ENCODE assay signal across 15 cellular contexts in the genomic region with DNA sequence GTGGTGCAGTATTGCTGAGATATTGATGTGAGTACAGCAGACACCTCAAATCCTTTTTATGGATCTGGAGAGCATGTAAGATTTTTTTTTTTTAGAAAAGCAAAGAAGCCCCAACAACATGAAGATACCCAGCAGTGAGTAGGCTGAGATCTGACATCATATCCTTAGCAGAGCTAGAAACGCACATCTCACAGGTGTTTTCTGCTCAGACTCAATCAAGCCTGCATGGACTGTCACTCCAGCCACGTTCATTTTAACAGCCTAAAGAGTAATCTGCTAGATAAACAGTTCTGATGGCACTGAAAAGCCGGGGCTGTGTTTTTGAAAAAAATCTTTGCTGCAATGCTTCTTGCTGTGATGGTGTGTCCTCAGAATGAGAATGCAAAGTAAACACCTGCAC.
A peak's percentile ranks its signal among the peaks of the same experiment; 100 is the strongest.
DNase-seq lines count a peak whose midpoint lies in the region; ATAC-seq and TF ChIP-seq lines count a peak whose summit lies in the region.
"Had no signal": no experiment of that assay in that cellular context is flagged by ENCODE, and none has a peak within 500 bp of the region (broad histone marks: within the 10 kb centered on the region; RNA-seq: fewer than 3 reads in every experiment).

No MANE protein-coding gene starts in this region.

- peaks cover 13% of the 10 kb centered on the region for H3F3A ChIP-seq in DOHH2 (ENCODE audit: control insufficient read depth, insufficient read depth)

- in situ Hi-C loops in GM13977 (cut with MboI; ENCODE audit: low pct_unique_long_range_greater_than_20kb, low sequenced_read_pairs, unreplicated experiment) = no loop called here

- no peaks in the 10 kb centered on the region for H4K20me1 ChIP-seq in DOHH2 (ENCODE audit: control insufficient read depth, insufficient read depth, low read depth, low read length)

- H3K9me2 ChIP-seq in DOHH2 (replicated peaks; ENCODE audit: control insufficient read depth, low read length) = no peaks in the 10 kb centered on the region

- peaks cover 72% of the 10 kb centered on the region for H3K4me1 ChIP-seq in DOHH2 (ENCODE audit: control insufficient read depth, low read length)

- no peaks in the 10 kb centered on the region for H3K27me3 ChIP-seq in DOHH2 (ENCODE audit: control insufficient read depth, low read length)

- no peaks in the 10 kb centered on the region for H3K79me2 ChIP-seq in DOHH2 (ENCODE audit: control insufficient read depth, low read length)

- H3K4me3 ChIP-seq in DOHH2 (ENCODE audit: low read length) = peak overlapping the region; percentile 58

- no peak for TF ChIP-seq CTCF in DOHH2 (IDR thresholded peaks at IDR 0.05; ENCODE audit: low read depth, low read length, poor library complexity, severe bottlenecking)
- no peak for TF ChIP-seq CTCF in GM13977 (IDR thresholded peaks at IDR 0.05; ENCODE audit: extremely low read depth, insufficient read depth, missing control alignments)

- H3K4me2 ChIP-seq in DOHH2 (ENCODE audit: low read length) = peak overlapping the region; percentile 80

- H3K27ac ChIP-seq in DOHH2 (ENCODE audit: low read depth, low read length) = peak overlapping the region; percentile 95

- peaks cover 13% of the 10 kb centered on the region; the same call in 1 of the 2 replicates for H3K36me3 ChIP-seq in DOHH2 (ENCODE audit: control insufficient read depth, low read length)

- no peaks in the 10 kb centered on the region for H3K9me3 ChIP-seq in DOHH2 (ENCODE audit: control insufficient read depth, insufficient read depth, low read length)

- DNase-seq in NCI-H146 treated with DMSO at 0.1 percent for 48 hours (lab: John Stamatoyannopoulos, UW; ENCODE audit: unreplicated experiment) (peak; percentile 56), germinal center (ENCODE audit: low spot score) (peak; percentile 41), GM13977 (ENCODE audit: low spot score) (no peak)
- no peak for DNase-seq in activated CD4-positive, CD25-positive, alpha-beta regulatory T cell treated with anti-CD3 and anti-CD28 coated beads, Interleukin-2, amount 50 U/mL, for 72 hours
- DNase-seq: CD4-positive, CD25-positive, alpha-beta regulatory T cell; DND-41; Karpas-422; MV-4-11; NCI-H510A treated with DMSO at 0.1 percent for 48 hours; NCI-H774; SHP77; T-helper 2 cell had no signal

- ATAC-seq in GM18868 (IDR thresholded peaks at IDR 0.05; ENCODE audit: unreplicated experiment) = peak; percentile 72
- ATAC-seq in HG03097 (IDR thresholded peaks at IDR 0.05; ENCODE audit: low FRiP score, unreplicated experiment) = no peak

Comparison
In these comparisons a context has a peak if more than half of its experiments do, and no peak if none do; other contexts are left out.
1. DNase-seq: peak in NCI-H146 treated with DMSO at 0.1 percent for 48 hours (single experiment) and germinal center (single experiment); none in GM13977 (single experiment) and activated CD4-positive, CD25-positive, alpha-beta regulatory T cell treated with anti-CD3 and anti-CD28 coated beads, Interleukin-2, amount 50 U/mL, for 72 hours (single experiment).